ENCODE assay signal across 9 cellular contexts in the genomic region with DNA sequence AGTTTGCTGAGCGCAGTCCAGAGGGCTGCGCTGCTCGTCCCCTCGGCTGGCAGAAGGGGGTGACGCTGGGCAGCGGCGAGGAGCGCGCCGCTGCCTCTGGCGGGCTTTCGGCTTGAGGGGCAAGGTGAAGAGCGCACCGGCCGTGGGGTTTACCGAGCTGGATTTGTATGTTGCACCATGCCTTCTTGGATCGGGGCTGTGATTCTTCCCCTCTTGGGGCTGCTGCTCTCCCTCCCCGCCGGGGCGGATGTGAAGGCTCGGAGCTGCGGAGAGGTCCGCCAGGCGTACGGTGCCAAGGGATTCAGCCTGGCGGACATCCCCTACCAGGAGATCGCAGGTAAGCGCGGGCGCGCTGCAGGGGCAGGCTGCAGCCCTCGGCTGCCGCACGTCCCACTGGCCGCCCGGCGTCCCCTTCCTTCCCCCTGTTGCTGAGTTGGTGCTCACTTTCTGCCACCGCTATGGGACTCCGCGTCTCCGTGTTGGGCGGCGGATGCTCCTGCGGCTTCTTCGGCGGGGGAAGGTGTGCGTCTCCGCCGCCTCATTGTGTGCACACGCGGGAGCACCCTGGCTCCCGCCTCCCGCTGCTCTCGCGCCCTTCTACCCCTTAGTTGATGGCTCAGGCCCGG. TPM values are rescaled to one million over a fixed set of nuclear protein-coding genes. Genes with fewer than 3 reads are reported as not detected.
DNase-seq lines count a peak whose midpoint lies in the region; ATAC-seq and TF ChIP-seq lines count a peak whose summit lies in the region.
"Had no signal": no experiment of that assay in that cellular context is flagged by ENCODE, and none has a peak within 500 bp of the region (broad histone marks: within the 10 kb centered on the region; RNA-seq: fewer than 3 reads in every experiment).

No MANE protein-coding gene starts in this region.

- POLR2A ChIA-PET in HEK293T (lab: Yijun Ruan, JAX): interaction anchor here (0.6 to 3.3 kb wide), 13 partner anchors 8 to 502 kb away, joined by 3 to 21 read pairs (median 4); no protein-coding TSS in a partner anchor

- DNase-seq in HEK293T (ENCODE audit: extremely low spot score) (peak; percentile 59), NCI-H748 treated with DMSO at 0.1 percent for 48 hours (lab: John Stamatoyannopoulos, UW) (peak; percentile 47), epithelial cell of proximal tubule (ENCODE audit: low read depth) (no peak), nephron progenitor cell (peak; percentile 58), OCI-M1 (lab: John Stamatoyannopoulos, UW) (no peak), GM20000 (ENCODE audit: low spot score) (no peak)

- CTCF ChIA-PET in HEK293T (lab: Yijun Ruan, JAX): interaction anchor here (1.2 kb wide), 1 partner anchor 16 kb away, joined by 3 read pairs; no protein-coding TSS in a partner anchor

- peak overlapping the region; percentile 98 for H3K27ac Mint-ChIP-seq in nephron progenitor cell
- H3K27ac Mint-ChIP-seq: T-helper 1 cell treated with Interleukin-12 subunit alpha and Interleukin-12 subunit beta and Interleukin-4 antibody, amounts not matched to agents 30 μg/mL and 1 μg/mL, for 36 hours had no signal

- H3K27me3 Mint-ChIP-seq in nephron progenitor cell (ENCODE audit: low read depth, poor library complexity): no peaks in the 10 kb centered on the region

- TF ChIP-seq CTCF in epithelial cell of proximal tubule (conservative IDR thresholded peaks at IDR 0.05; ENCODE audit: low read depth, low read length): no peak
- TF ChIP-seq CTCF in nephron progenitor cell (IDR thresholded peaks at IDR 0.05): no peak
- no peak for TF ChIP-seq CTCF in GM20000 (IDR thresholded peaks at IDR 0.05; ENCODE audit: extremely low read depth, missing control alignments)

- H3K4me3 ChIP-seq in epithelial cell of proximal tubule (ENCODE audit: low read depth, low read length): peak overlapping the region; percentile 90

- H3K4me1 Mint-ChIP-seq in nephron progenitor cell: peaks cover 67% of the 10 kb centered on the region

- peaks cover 11% of the 10 kb centered on the region for H3K9me3 Mint-ChIP-seq in nephron progenitor cell
- H3K9me3 Mint-ChIP-seq: T-helper 1 cell treated with Interleukin-12 subunit alpha and Interleukin-12 subunit beta and Interleukin-4 antibody, amounts not matched to agents 30 μg/mL and 1 μg/mL, for 36 hours had no signal

- peaks cover 13% of the 10 kb centered on the region for H3K36me3 Mint-ChIP-seq in nephron progenitor cell (ENCODE audit: low read depth)

- peak overlapping the region; percentile 98 for H3K4me3 Mint-ChIP-seq in nephron progenitor cell
- H3K4me3 Mint-ChIP-seq: T-helper 1 cell treated with Interleukin-12 subunit alpha and Interleukin-12 subunit beta and Interleukin-4 antibody, amounts not matched to agents 30 μg/mL and 1 μg/mL, for 36 hours had no signal

- ATAC-seq in GM18868 (IDR thresholded peaks at IDR 0.05; ENCODE audit: unreplicated experiment) (no peak), HG02763 (IDR thresholded peaks at IDR 0.05; ENCODE audit: unreplicated experiment) (no peak)

TF ChIP-seq in HEK293T, 16 proteins besides CTCF, POLR2A, EP300 and RAD21:
- TF ChIP-seq CTBP1 (IDR thresholded peaks at IDR 0.05; ENCODE audit: borderline replicate concordance) (peak; percentile 4; the same call in 1 of the 2 replicates), ZNF384 (IDR thresholded peaks at IDR 0.05) (no peak), HDGF (IDR thresholded peaks at IDR 0.05; ENCODE audit: borderline replicate concordance) (no peak)

RNA-seq across cellular contexts. Expression of gene GPC6, which starts 0.8 kb away (rescaled TPM):
- 10.2 and 18.7 TPM in 2 replicates for total RNA-seq in epithelial cell of proximal tubule

Comparison
In these comparisons a context has a peak if more than half of its experiments do, and no peak if none do; other contexts are left out.
1. DNase-seq: peak in HEK293T (single experiment), NCI-H748 treated with DMSO at 0.1 percent for 48 hours (single experiment) and nephron progenitor cell (single experiment); none in epithelial cell of proximal tubule (single experiment), OCI-M1 (single experiment) and GM20000 (single experiment).